8 cellular contexts compared by ENCODE assay signal in the genomic region with DNA sequence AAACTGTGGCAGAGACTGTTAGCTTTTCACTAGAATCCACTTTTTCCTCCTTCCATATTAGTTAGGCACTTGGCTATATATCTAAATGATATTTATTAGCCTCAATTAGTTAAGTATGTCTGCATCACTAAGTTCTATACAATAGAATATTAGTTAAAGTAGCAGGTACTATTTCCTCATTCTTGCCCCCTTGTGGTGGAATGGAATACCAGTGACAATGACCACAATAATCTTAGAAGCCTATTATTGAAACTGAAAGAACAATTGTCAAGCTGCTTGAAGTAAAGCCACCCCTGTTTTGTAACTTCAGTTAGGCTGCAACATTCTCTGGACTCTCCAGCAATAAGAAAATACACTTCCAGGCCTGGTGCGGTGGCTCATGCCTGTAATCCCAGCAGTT.
DNase-seq lines count a peak whose midpoint lies in the region; ATAC-seq and TF ChIP-seq lines count a peak whose summit lies in the region.

No MANE protein-coding gene starts in this region.

- TF ChIP-seq CTCF in CD8-positive, alpha-beta T cell (IDR thresholded peaks at IDR 0.05) = peak; percentile 56
- TF ChIP-seq CTCF in RWPE1 (conservative IDR thresholded peaks at IDR 0.05; ENCODE audit: low read depth) (0 out of 2 replicates have a peak, but pooled peaks have one; percentile 13), left lung (IDR thresholded peaks at IDR 0.05) (peak in 1 of 2 donors; percentile 50)

- no peaks in the 10 kb centered on the region for H3K4me1 Mint-ChIP-seq in CD8-positive, alpha-beta T cell (ENCODE audit: low read depth)

- CTCF ChIA-PET in CD8-positive, alpha-beta T cell (lab: Charles Lee) = interaction anchor here (0.7 to 4.8 kb wide), 2 partner anchors 683 to 690 kb away, joined by 3 to 23 read pairs; no protein-coding TSS in a partner anchor
- CTCF ChIA-PET in RWPE1 (lab: Yijun Ruan, JAX) = no interaction called here

- no peak overlapping the region for H3K4me3 Mint-ChIP-seq in CD8-positive, alpha-beta T cell

- no peaks in the 10 kb centered on the region for H3K9me3 ChIP-seq in CD8-positive, alpha-beta T cell (ENCODE audit: low read length)
- no peaks in the 10 kb centered on the region for H3K9me3 ChIP-seq in left lung

- H3K36me3 Mint-ChIP-seq in CD8-positive, alpha-beta T cell = no peaks in the 10 kb centered on the region

- POLR2A ChIA-PET in CD8-positive, alpha-beta T cell (lab: Charles Lee) = no interaction called here
- POLR2A ChIA-PET in RWPE1 (lab: Yijun Ruan, JAX; ENCODE audit: low non-redundant PET) = no interaction called here

- ATAC-seq in CD8-positive, alpha-beta T cell = no peak
- ATAC-seq in GM19025 (IDR thresholded peaks at IDR 0.05; ENCODE audit: low read depth, unreplicated experiment) (peak; percentile 95), HG03060 (IDR thresholded peaks at IDR 0.05; ENCODE audit: low read depth, unreplicated experiment) (peak; percentile 95), left lung (peak; percentile 25), Right ventricle myocardium superior (ENCODE audit: poor library complexity) (no peak)

- intact Hi-C loops in CD8-positive, alpha-beta T cell (cut with DNase I, micrococcal nuclease) = loop anchor here (1.0 to 10.0 kb wide), 3 partner anchors 683 to 1980 kb away; no protein-coding TSS in a partner anchor
- intact Hi-C loops in left lung (cut with DNase I) (no loop called here), Right ventricle myocardium superior (cut with DNase I) (no loop called here)

- H3K4me1 ChIP-seq in CD8-positive, alpha-beta T cell (ENCODE audit: insufficient read depth, low read length) = no peaks in the 10 kb centered on the region
- H3K4me1 ChIP-seq in left lung = no peaks in the 10 kb centered on the region

- H3K27me3 Mint-ChIP-seq in CD8-positive, alpha-beta T cell (ENCODE audit: low read depth) = no peaks in the 10 kb centered on the region

- DNase-seq in CD8-positive, alpha-beta T cell = peak in 1 of 7 experiments; percentile 9
- DNase-seq in RWPE1 (ENCODE audit: low spot score) (peak; percentile 7), left lung (no peak), medulla oblongata (ENCODE audit: extremely low spot score) (no peak), Right ventricle myocardium superior (no peak), anterior cingulate cortex (lab: John Stamatoyannopoulos, UW) (no peak)

- H3K9me3 Mint-ChIP-seq in CD8-positive, alpha-beta T cell = no peaks in the 10 kb centered on the region

- no peaks in the 10 kb centered on the region for H3K27me3 ChIP-seq in CD8-positive, alpha-beta T cell (ENCODE audit: insufficient read depth, low read length)
- H3K27me3 ChIP-seq in left lung = no peaks in the 10 kb centered on the region

- H3K27ac Mint-ChIP-seq in CD8-positive, alpha-beta T cell = no peak overlapping the region

- H3K4me3 ChIP-seq in CD8-positive, alpha-beta T cell (ENCODE audit: low read depth, low read length) = no peak overlapping the region
- H3K4me3 ChIP-seq in left lung = no peak overlapping the region

- no peak overlapping the region for H3K27ac ChIP-seq in CD8-positive, alpha-beta T cell (ENCODE audit: low read depth, low read length)
- H3K27ac ChIP-seq in RWPE1 (no peak overlapping the region), left lung (no peak overlapping the region)

- no peaks in the 10 kb centered on the region for H3K36me3 ChIP-seq in CD8-positive, alpha-beta T cell (ENCODE audit: insufficient read depth, low read length)
- no peaks in the 10 kb centered on the region for H3K36me3 ChIP-seq in left lung

Comparison
In these comparisons a context has a peak if more than half of its experiments do, and no peak if none do; other contexts are left out.
1. ATAC-seq: peak in GM19025 (single experiment), HG03060 (single experiment) and left lung (single experiment); none in CD8-positive, alpha-beta T cell (single experiment) and Right ventricle myocardium superior (single experiment).
2. intact Hi-C loops: an anchor here in CD8-positive, alpha-beta T cell (1.0 to 10.0 kb wide); none called in left lung and Right ventricle myocardium superior.